2 cellular contexts compared by ENCODE assay signal in genomic region chr1:184002071-184002470, GRCh38.
TF ChIP-seq lines count a peak whose summit lies in the region.

No MANE protein-coding gene starts in this region.

TF ChIP-seq in HepG2, 621 proteins besides CTCF, POLR2A, EP300 and RAD21 (continued from another document and continues in another):
- TF ChIP-seq ISL2 (CRISPR knock-in tag; IDR thresholded peaks at IDR 0.05) (0 out of 2 replicates have a peak, but pooled peaks have one; percentile 45), RERE (CRISPR knock-in tag; IDR thresholded peaks at IDR 0.05; ENCODE audit: low read depth) (no peak), HOXD1 (CRISPR knock-in tag; IDR thresholded peaks at IDR 0.05) (no peak), FOXJ3 (CRISPR knock-in tag; IDR thresholded peaks at IDR 0.05; ENCODE audit: borderline replicate concordance) (0 out of 2 replicates have a peak, but pooled peaks have one; percentile 48), JUND (CRISPR knock-in tag; IDR thresholded peaks at IDR 0.05) (peak; percentile 26; the same call in 1 of the 2 replicates), CENPX (CRISPR knock-in tag; IDR thresholded peaks at IDR 0.05) (no peak), ZNF20 (CRISPR knock-in tag; IDR thresholded peaks at IDR 0.05) (no peak), MEIS2 (CRISPR knock-in tag; IDR thresholded peaks at IDR 0.05) (no peak), CENPT (CRISPR knock-in tag; IDR thresholded peaks at IDR 0.05; ENCODE audit: low read depth) (no peak), PHF21A (CRISPR knock-in tag; IDR thresholded peaks at IDR 0.05) (peak; percentile 50; the same call in 1 of the 2 replicates), ZNF547 (CRISPR knock-in tag; IDR thresholded peaks at IDR 0.05) (no peak), ZNF850 (CRISPR knock-in tag; conservative IDR thresholded peaks at IDR 0.05) (no peak), STAG1 (CRISPR knock-in tag; IDR thresholded peaks at IDR 0.05) (peak; percentile 14; the same call in 1 of the 2 replicates), E2F2 (CRISPR knock-in tag; IDR thresholded peaks at IDR 0.05; ENCODE audit: borderline replicate concordance) (no peak), BCL6 (CRISPR knock-in tag; IDR thresholded peaks at IDR 0.05) (peak; percentile 22; the same call in 1 of the 2 replicates), GPN1 (CRISPR knock-in tag; IDR thresholded peaks at IDR 0.05; ENCODE audit: borderline replicate concordance) (no peak), STAT5B (CRISPR knock-in tag; IDR thresholded peaks at IDR 0.05) (no peak), IRX3 (CRISPR knock-in tag; IDR thresholded peaks at IDR 0.05; ENCODE audit: borderline replicate concordance, low read depth) (no peak), FOSL1 (CRISPR knock-in tag; IDR thresholded peaks at IDR 0.05; ENCODE audit: borderline replicate concordance) (peak; percentile 73), FOXA1 (IDR thresholded peaks at IDR 0.05) (no peak), FOXA1 (CRISPR knock-in tag; IDR thresholded peaks at IDR 0.05) (0 out of 2 replicates have a peak, but pooled peaks have one; percentile 12), ETV5 (CRISPR knock-in tag; IDR thresholded peaks at IDR 0.05; ENCODE audit: borderline replicate concordance) (peak; percentile 70; the same call in 1 of the 2 replicates)

TF ChIP-seq in K562, 482 proteins besides CTCF, POLR2A, EP300 and RAD21 (continued from another document):
- TF ChIP-seq NFE2 (IDR thresholded peaks at IDR 0.05; ENCODE audit: low read depth) (peak; percentile 84), ELK3 (CRISPR knock-in tag; IDR thresholded peaks at IDR 0.05) (no peak), SMAD4 (CRISPR knock-in tag; conservative IDR thresholded peaks at IDR 0.05) (peak; percentile 31; the same call in 1 of the 2 replicates), SMARCA4 (IDR thresholded peaks at IDR 0.05) (0 out of 2 replicates have a peak, but pooled peaks have one; percentile 38), ZNF512 (tag; IDR thresholded peaks at IDR 0.05) (no peak), ZNF518B (CRISPR knock-in tag; IDR thresholded peaks at IDR 0.05) (no peak), ZNF766 (CRISPR knock-in tag; conservative IDR thresholded peaks at IDR 0.05) (peak; percentile 62; the same call in 1 of the 2 replicates), POLR2AphosphoS2 (IDR thresholded peaks at IDR 0.05; ENCODE audit: low read length) (no peak), CREB5 (CRISPR knock-in tag; IDR thresholded peaks at IDR 0.05) (no peak), JUND (IDR thresholded peaks at IDR 0.05; ENCODE audit: borderline replicate concordance, low read depth, low read length) (peak; percentile 51; the same call in 1 of the 2 replicates), JUND (tag; IDR thresholded peaks at IDR 0.05; ENCODE audit: borderline replicate concordance, low read depth, low read length) (no peak), TAF15 (IDR thresholded peaks at IDR 0.05; ENCODE audit: low read depth, low read length) (no peak)
